Comparison of ENCODE assay signal across 8 cellular contexts in genomic region chr16:30395155-30395991, GRCh38. TPM values are rescaled to one million over a fixed set of nuclear protein-coding genes. Genes with fewer than 3 reads are reported as not detected.
DNase-seq lines count a peak whose midpoint lies in the region; ATAC-seq and TF ChIP-seq lines count a peak whose summit lies in the region.

TSS of gene ZNF48 (plus strand) at chr16:30395420. CDS start at chr16:30395795, 375 bp downstream.

- H3K9me3 ChIP-seq in SK-N-MC (ENCODE audit: low read depth, low read length) (no peaks in the 10 kb centered on the region), adipocyte (ENCODE audit: control insufficient read depth, low read length) (no peaks in the 10 kb centered on the region)

- in situ Hi-C loops in G401 (cut with HindIII; ENCODE audit: low sequenced_read_pairs), result no loop called here

- no peak for TF ChIP-seq CTCF in omental fat pad (IDR thresholded peaks at IDR 0.05)

- DNase-seq in G401 (ENCODE audit: low spot score) (peak; percentile 93), H7 (peak; percentile 95), MV-4-11 (lab: John Stamatoyannopoulos, UW) (peak; percentile 70), SK-N-MC (ENCODE audit: low read depth, low spot score) (no peak), adipocyte (ENCODE audit: low read depth) (peak; percentile 94), Right ventricle myocardium superior (peak; percentile 92), omental fat pad (ENCODE audit: low spot score) (no peak), COLO829 (ENCODE audit: low spot score) (no peak)

- ATAC-seq in Right ventricle myocardium superior (ENCODE audit: poor library complexity) (peak; percentile 97), omental fat pad (ENCODE audit: low FRiP score) (peak; percentile 97)

- H3K27me3 ChIP-seq in H7 (ENCODE audit: control insufficient read depth, insufficient read depth, low read length) (no peaks in the 10 kb centered on the region), adipocyte (replicated peaks; ENCODE audit: control insufficient read depth, insufficient read depth, low read length) (no peaks in the 10 kb centered on the region)

- H3K4me3 ChIP-seq in H7 (ENCODE audit: insufficient read depth, low read depth, low read length), result peak within 1 kb of the TSS; percentile 93
- H3K4me3 ChIP-seq in SK-N-MC, result peak within 1 kb of the TSS; percentile 93
- H3K4me3 ChIP-seq in adipocyte (ENCODE audit: low read length), result peak within 1 kb of the TSS; percentile 93

- peak within 1 kb of the TSS; percentile 95 for H3K9ac ChIP-seq in SK-N-MC (ENCODE audit: insufficient read length)
- peak within 1 kb of the TSS; percentile 84 for H3K9ac ChIP-seq in adipocyte (ENCODE audit: low read length)

- H3K27ac ChIP-seq in SK-N-MC, result peak within 1 kb of the TSS; percentile 91

- H3K36me3 ChIP-seq in H7 (replicated peaks; ENCODE audit: control insufficient read depth, insufficient read depth, low read length) (peaks cover 8% of the 10 kb centered on the region), SK-N-MC (ENCODE audit: insufficient read depth, low read length) (peaks cover 7% of the 10 kb centered on the region; the same call in 1 of the 2 replicates), adipocyte (ENCODE audit: control insufficient read depth, insufficient read depth, low read length, severe bottlenecking) (peaks cover 8% of the 10 kb centered on the region)

- intact Hi-C loops in Right ventricle myocardium superior (cut with DNase I), result no loop called here

- peaks cover 14% of the 10 kb centered on the region for H3K4me1 ChIP-seq in adipocyte (ENCODE audit: control insufficient read depth, insufficient read depth, low read length)

RNA-seq across cellular contexts. Expression of gene ZNF48, which starts in this region (rescaled TPM):
- 30.4 and 41.8 TPM in 2 replicates for total RNA-seq in G401 (2014; rRNA removed; shearing (Covaris generic))
- total RNA-seq in H7 (2014; rRNA removed; shearing (Covaris generic)), result 38.8 and 46.3 TPM in 2 replicates
- total RNA-seq in Right ventricle myocardium superior (5.1 TPM), omental fat pad (1 to 10 TPM; 3.4 to 5.4 (median 4.9) TPM)

Comparison
In these comparisons a context has a peak if more than half of its experiments do, and no peak if none do; other contexts are left out.
1. DNase-seq: peak in G401 (single experiment), H7 (single experiment), MV-4-11 (single experiment), adipocyte (single experiment) and Right ventricle myocardium superior (single experiment); none in SK-N-MC (single experiment), omental fat pad (single experiment) and COLO829 (single experiment).
2. Peak in every context shown above with its lines, with median percentiles within 50 percentile points of each other: H3K4me3 ChIP-seq.